In genomic region chr18:53946561-53946960, GRCh38 we compare ENCODE assay signal across 21 cellular contexts.
DNase-seq lines count a peak whose midpoint lies in the region; ATAC-seq and TF ChIP-seq lines count a peak whose summit lies in the region.
"Had no signal": no experiment of that assay in that cellular context is flagged by ENCODE, and none has a peak within 500 bp of the region (broad histone marks: within the 10 kb centered on the region; RNA-seq: fewer than 3 reads in every experiment).

No MANE protein-coding gene starts in this region.

- ATAC-seq in GM21528 (IDR thresholded peaks at IDR 0.05; ENCODE audit: low FRiP score, unreplicated experiment) = no peak
- ATAC-seq: left lobe of liver, sciatic nerve had no signal

- in situ Hi-C loops in astrocyte of the spinal cord (cut with HindIII; ENCODE audit: low sequenced_read_pairs) = no loop called here

- TF ChIP-seq CTCF in AG10803 (conservative IDR thresholded peaks at IDR 0.05; ENCODE audit: low read length) (no peak), astrocyte of the spinal cord (IDR thresholded peaks at IDR 0.05; ENCODE audit: low read depth, low read length) (no peak)

- peak; percentile 38 for DNase-seq in AG10803 (ENCODE audit: low read depth)
- peak; percentile 16 for DNase-seq in GM04503 (ENCODE audit: low read depth)
- DNase-seq in astrocyte of the spinal cord (ENCODE audit: low read depth, low spot score) = peak; percentile 22
- peak; percentile 88 for DNase-seq in kidney tubule cell (ENCODE audit: low spot score)
- DNase-seq in NCI-H1694 treated with DMSO at 0.1 percent for 48 hours (lab: John Stamatoyannopoulos, UW) = no peak
- DNase-seq in Kasumi-1 (lab: John Stamatoyannopoulos, UW) = no peak
- DNase-seq: activated CD4-positive, alpha-beta T cell treated with anti-CD3 and anti-CD28 coated beads, Interleukin-2, amount 10 ng/mL, durations not matched to agents 7 days and 5 days; CD4-positive, alpha-beta T cell; effector memory CD4-positive, alpha-beta T cell; head of caudate nucleus; HFFc6; KG1; midbrain; MV-4-11; NCI-H1930; NCI-H446; upper lobe of right lung; WERI-Rb-1 had no signal

- H3K4me3 ChIP-seq in AG10803 (ENCODE audit: low read length) = no peak overlapping the region
- H3K4me3 ChIP-seq in astrocyte of the spinal cord (ENCODE audit: low read depth, low read length) = no peak overlapping the region
- H3K4me3 ChIP-seq: upper lobe of right lung had no signal

Comparison
In these comparisons a context has a peak if more than half of its experiments do, and no peak if none do; other contexts are left out.
1. DNase-seq: peak in AG10803 (single experiment), GM04503 (single experiment), astrocyte of the spinal cord (single experiment) and kidney tubule cell (single experiment); none in NCI-H1694 treated with DMSO at 0.1 percent for 48 hours (single experiment) and Kasumi-1 (0 of 2).